Comparison of ENCODE assay signal across 11 cellular contexts in genomic region chr3:187062526-187063177, GRCh38.
DNase-seq lines count a peak whose midpoint lies in the region; ATAC-seq and TF ChIP-seq lines count a peak whose summit lies in the region.
"Had no signal": no experiment of that assay in that cellular context is flagged by ENCODE, and none has a peak within 500 bp of the region (broad histone marks: within the 10 kb centered on the region; RNA-seq: fewer than 3 reads in every experiment).

No MANE protein-coding gene starts in this region.

- DNase-seq in activated CD8-positive, alpha-beta memory T cell treated with anti-CD3 and anti-CD28 coated beads, Interleukin-2, amount 10 ng/mL, durations not matched to agents 7 days and 5 days = no peak
- DNase-seq in activated CD8-positive, alpha-beta memory T cell treated with anti-CD3 and anti-CD28 coated beads, Interleukin-2, amount 50 U/mL, for 4 hours = no peak
- peak; percentile 75 to 88 for DNase-seq in fibroblast of lung (ENCODE audit: low read depth in 2 of 2)
- no peak for DNase-seq in spleen
- no peak for DNase-seq in tibial artery
- DNase-seq: caudate nucleus, SK-N-SH had no signal

- no peaks in the 10 kb centered on the region for H3K9me3 ChIP-seq in SU-DHL-6 (ENCODE audit: insufficient read depth, low read length)
- H3K9me3 ChIP-seq in fibroblast of lung (ENCODE audit: control insufficient read depth, insufficient read depth, low read depth, low read length) = no peaks in the 10 kb centered on the region
- H3K9me3 ChIP-seq in spleen = peaks cover 0 to 6% (median under 1%) of the 10 kb centered on the region in 8 donors
- peaks cover 0 to 5% (median under 1%) of the 10 kb centered on the region in 3 donors for H3K9me3 ChIP-seq in tibial artery
- H3K9me3 ChIP-seq: SK-N-SH had no signal

- no peak overlapping the region for H3K4me3 ChIP-seq in SU-DHL-6 (ENCODE audit: insufficient read depth, low read length, poor library complexity, severe bottlenecking)
- H3K4me3 ChIP-seq in fibroblast of lung (replicated peaks in 1 of 4; ENCODE audit: control extremely low read depth in 1 of 4, insufficient read depth in 1 of 4, low read depth in 3 of 4, low read length in 4 of 4) = no peak overlapping the region
- H3K4me3 ChIP-seq in spleen = no peak overlapping the region
- H3K4me3 ChIP-seq in tibial artery = no peak overlapping the region
- H3K4me3 ChIP-seq: BLaER1 treated with 17β-estradiol and CSF1 and Interleukin-3, amounts not matched to agents 10 nM and 100 nM had no signal

- H3K36me3 Mint-ChIP-seq in activated CD8-positive, alpha-beta memory T cell treated with anti-CD3 and anti-CD28 coated beads, Interleukin-2, amount 10 ng/mL, durations not matched to agents 7 days and 5 days = peaks cover 65% of the 10 kb centered on the region

- H3K79me2 ChIP-seq in SU-DHL-6 (ENCODE audit: insufficient read depth, low read length) = peaks cover 64% of the 10 kb centered on the region
- no peaks in the 10 kb centered on the region for H3K79me2 ChIP-seq in fibroblast of lung (ENCODE audit: control insufficient read depth, insufficient read depth, low read length)

- H3K4me3 Mint-ChIP-seq in activated CD8-positive, alpha-beta memory T cell treated with anti-CD3 and anti-CD28 coated beads, Interleukin-2, amount 10 ng/mL, durations not matched to agents 7 days and 5 days = no peak overlapping the region

- peak overlapping the region; percentile 78 for H3K4me2 ChIP-seq in SU-DHL-6 (ENCODE audit: low read depth, low read length, poor library complexity, severe bottlenecking)
- no peak overlapping the region for H3K4me2 ChIP-seq in fibroblast of lung (ENCODE audit: extremely low read depth, insufficient read depth, low read length)
- H3K4me2 ChIP-seq: SK-N-SH had no signal

- H3K27me3 ChIP-seq in SU-DHL-6 (ENCODE audit: low read length) (no peaks in the 10 kb centered on the region), fibroblast of lung (ENCODE audit: control insufficient read depth, insufficient read depth, low read length) (no peaks in the 10 kb centered on the region), spleen (replicated peaks in 1 of 7) (no peaks in the 10 kb centered on the region), tibial artery (no peaks in the 10 kb centered on the region)
- H3K27me3 ChIP-seq: BLaER1 treated with 17β-estradiol and CSF1 and Interleukin-3, amounts not matched to agents 10 nM and 100 nM had no signal

- no peak for TF ChIP-seq POLR2A in spleen (IDR thresholded peaks at IDR 0.05)

- no peaks in the 10 kb centered on the region for H3K27me3 Mint-ChIP-seq in activated CD8-positive, alpha-beta memory T cell treated with anti-CD3 and anti-CD28 coated beads, Interleukin-2, amount 10 ng/mL, durations not matched to agents 7 days and 5 days

- TF ChIP-seq CTCF in SU-DHL-6 (IDR thresholded peaks at IDR 0.05; ENCODE audit: insufficient read depth, low read length, poor library complexity, severe bottlenecking) (no peak), fibroblast of lung (conservative IDR thresholded peaks at IDR 0.05 in 1 of 2, IDR thresholded peaks at IDR 0.05 in 1 of 2; ENCODE audit: low read depth in 1 of 2, low read length in 2 of 2) (no peak), spleen (IDR thresholded peaks at IDR 0.05 in 8 of 11, conservative IDR thresholded peaks at IDR 0.05 in 3 of 11) (no peak), tibial artery (IDR thresholded peaks at IDR 0.05) (no peak)

- H3K27ac ChIP-seq in SU-DHL-6 (ENCODE audit: low read depth, low read length) = peak overlapping the region; percentile 97
- no peak overlapping the region for H3K27ac ChIP-seq in fibroblast of lung (ENCODE audit: insufficient read depth, low read length)
- H3K27ac ChIP-seq in spleen = peak overlapping the region in 7 of 8 donors; percentile 55 to 86 (median 76)
- no peak overlapping the region for H3K27ac ChIP-seq in tibial artery

- peaks cover 41% of the 10 kb centered on the region for H3K36me3 ChIP-seq in SU-DHL-6 (ENCODE audit: low read length)
- H3K36me3 ChIP-seq in fibroblast of lung (ENCODE audit: control insufficient read depth, insufficient read depth, low read length) = no peaks in the 10 kb centered on the region
- H3K36me3 ChIP-seq in spleen = peaks cover 0 to 97% (median 37%) of the 10 kb centered on the region in 6 donors
- H3K36me3 ChIP-seq in tibial artery = peaks cover 7 to 26% (median 16%) of the 10 kb centered on the region in 3 donors

- no peak for ATAC-seq in activated CD8-positive, alpha-beta memory T cell treated with anti-CD3 and anti-CD28 coated beads, Interleukin-2, amount 10 ng/mL, durations not matched to agents 7 days and 5 days
- ATAC-seq in HG03571 (IDR thresholded peaks at IDR 0.05; ENCODE audit: unreplicated experiment) (no peak), GM18909 (IDR thresholded peaks at IDR 0.05; ENCODE audit: poor library complexity, unreplicated experiment) (no peak)

- CTCF ChIA-PET in activated CD8-positive, alpha-beta memory T cell treated with anti-CD3 and anti-CD28 coated beads, Interleukin-2, amount 10 ng/mL, durations not matched to agents 7 days and 5 days (lab: Charles Lee) = interaction anchor here (0.8 kb wide), 1 partner anchor 213 kb away, joined by 3 read pairs; no protein-coding TSS in a partner anchor

- H4K20me1 ChIP-seq in SU-DHL-6 (ENCODE audit: low read depth, low read length) (no peaks in the 10 kb centered on the region; the same call in 1 of the 2 replicates), fibroblast of lung (ENCODE audit: control insufficient read depth, extremely low read depth, insufficient read depth, low read length) (no peaks in the 10 kb centered on the region)

- H3F3A ChIP-seq in SU-DHL-6 (ENCODE audit: insufficient read depth) = peaks cover 79% of the 10 kb centered on the region

- H3K9ac ChIP-seq in SU-DHL-6 (ENCODE audit: low read length) = peak overlapping the region; percentile 58
- no peak overlapping the region for H3K9ac ChIP-seq in fibroblast of lung (ENCODE audit: insufficient read depth, low read length)
- H3K9ac ChIP-seq: BLaER1 treated with 17β-estradiol and CSF1 and Interleukin-3, amounts not matched to agents 10 nM and 100 nM; SK-N-SH had no signal

- H3K9me3 Mint-ChIP-seq in activated CD8-positive, alpha-beta memory T cell treated with anti-CD3 and anti-CD28 coated beads, Interleukin-2, amount 10 ng/mL, durations not matched to agents 7 days and 5 days (ENCODE audit: low read depth) = no peaks in the 10 kb centered on the region

- H2AFZ ChIP-seq in SU-DHL-6 (ENCODE audit: low read depth, low read length, severe bottlenecking) = no peak overlapping the region
- no peak overlapping the region for H2AFZ ChIP-seq in fibroblast of lung (ENCODE audit: low read length)

- H3K4me1 Mint-ChIP-seq in activated CD8-positive, alpha-beta memory T cell treated with anti-CD3 and anti-CD28 coated beads, Interleukin-2, amount 10 ng/mL, durations not matched to agents 7 days and 5 days = peaks cover 52% of the 10 kb centered on the region

- H3K9me2 ChIP-seq in SU-DHL-6 (replicated peaks; ENCODE audit: insufficient read depth, low read length) = no peaks in the 10 kb centered on the region
- H3K9me2 ChIP-seq: SK-N-SH had no signal

- H3K4me1 ChIP-seq in fibroblast of lung (ENCODE audit: control insufficient read depth, extremely low read depth, insufficient read depth, low read length) (peaks cover 2% of the 10 kb centered on the region), spleen (peaks cover 6 to 79% (median 34%) of the 10 kb centered on the region in 6 donors), tibial artery (peaks cover 0 to 16% (median 7%) of the 10 kb centered on the region in 4 donors)

- intact Hi-C loops in spleen (cut with DNase I; ENCODE audit: low total_unique reads) (no loop called here), tibial artery (cut with DNase I; ENCODE audit: low total_unique reads) (no loop called here)

- peak overlapping the region; percentile 69 for H3K27ac Mint-ChIP-seq in activated CD8-positive, alpha-beta memory T cell treated with anti-CD3 and anti-CD28 coated beads, Interleukin-2, amount 10 ng/mL, durations not matched to agents 7 days and 5 days

Comparison
In these comparisons a context has a peak if more than half of its experiments do, and no peak if none do; other contexts are left out.
1. DNase-seq: peak in fibroblast of lung (2 of 2); none in activated CD8-positive, alpha-beta memory T cell treated with anti-CD3 and anti-CD28 coated beads, Interleukin-2, amount 10 ng/mL, durations not matched to agents 7 days and 5 days (single experiment), activated CD8-positive, alpha-beta memory T cell treated with anti-CD3 and anti-CD28 coated beads, Interleukin-2, amount 50 U/mL, for 4 hours (single experiment), spleen (single experiment) and tibial artery (0 of 2).
2. H3K27ac ChIP-seq: peak in SU-DHL-6 (single experiment) and spleen (7 of 8); none in fibroblast of lung (single experiment) and tibial artery (0 of 2).